27 cellular contexts compared by ENCODE assay signal in genomic region chr2:224155896-224156295, GRCh38.
DNase-seq lines count a peak whose midpoint lies in the region; ATAC-seq and TF ChIP-seq lines count a peak whose summit lies in the region.
"Had no signal": no experiment of that assay in that cellular context is flagged by ENCODE, and none has a peak within 500 bp of the region (broad histone marks: within the 10 kb centered on the region; RNA-seq: fewer than 3 reads in every experiment).

No MANE protein-coding gene starts in this region.

- DNase-seq in AG10803 (ENCODE audit: low read depth) (peak; percentile 55), M059J (ENCODE audit: low read depth) (peak; percentile 43), choroid plexus epithelial cell (ENCODE audit: low read depth) (peak; percentile 56), kidney tubule cell (ENCODE audit: low spot score) (peak; percentile 75), NOMO-1 (lab: John Stamatoyannopoulos, UW; ENCODE audit: unreplicated experiment in 2 of 2) (no peak)
- DNase-seq in effector CD8-positive, alpha-beta T cell (lab: John Stamatoyannopoulos, UW), result no peak
- no peak for DNase-seq in activated CD4-positive, alpha-beta T cell treated with anti-CD3 and anti-CD28 coated beads for 4 hours
- DNase-seq: activated CD4-positive, alpha-beta T cell treated with anti-CD3 and anti-CD28 coated beads, Interleukin-2, amount 10 ng/mL, durations not matched to agents 24 days and 14 days; activated effector memory CD4-positive, alpha-beta T cell treated with Interleukin-2 at 50 U/mL for 16 hours; activated T-cell treated with anti-CD3 and anti-CD28 coated beads, Interleukin-2, amount 50 U/mL, for 1 hour; BE2C; CD8-positive, alpha-beta memory T cell; cortex of kidney; foreskin melanocyte; H9; heart right ventricle; NCI-H146; NCI-H345; right cardiac atrium; SHP77; stimulated activated CD8-positive, alpha-beta memory T cell treated with anti-CD3 and anti-CD28 coated beads, Interleukin-4, amount 100 ng/mL, for 48 hours; stimulated activated naive CD8-positive, alpha-beta T cell treated with anti-CD3 and anti-CD28 coated beads, Interleukin-15, amount 100 ng/mL, for 72 hours had no signal

- TF ChIP-seq CTCF in AG10803 (conservative IDR thresholded peaks at IDR 0.05; ENCODE audit: low read length), result no peak
- TF ChIP-seq CTCF in choroid plexus epithelial cell (conservative IDR thresholded peaks at IDR 0.05; ENCODE audit: low read depth, low read length), result no peak

- ATAC-seq in HG03135 (IDR thresholded peaks at IDR 0.05; ENCODE audit: unreplicated experiment), result no peak
- ATAC-seq: activated naive CD4-positive, alpha-beta T cell treated with anti-CD3 and anti-CD28 coated beads, Interleukin-2, amount 50 U/mL, for 72 hours; esophagus mucosa; heart right ventricle; right cardiac atrium; stimulated activated naive CD8-positive, alpha-beta T cell treated with anti-CD3 and anti-CD28 coated beads, Interleukin-15, amount 100 ng/mL, for 72 hours had no signal

- H3K4me3 ChIP-seq in AG10803 (ENCODE audit: low read length) (no peak overlapping the region), choroid plexus epithelial cell (ENCODE audit: low read depth, low read length) (no peak overlapping the region)
- H3K4me3 ChIP-seq: heart right ventricle, thoracic aorta, vagina had no signal

Comparison
In these comparisons a context has a peak if more than half of its experiments do, and no peak if none do; other contexts are left out.
1. DNase-seq: peak in AG10803 (single experiment), M059J (single experiment), choroid plexus epithelial cell (single experiment) and kidney tubule cell (single experiment); none in effector CD8-positive, alpha-beta T cell (single experiment), NOMO-1 (0 of 2) and activated CD4-positive, alpha-beta T cell treated with anti-CD3 and anti-CD28 coated beads for 4 hours (0 of 2).